Comparison of ENCODE assay signal across 9 cellular contexts in the genomic region with DNA sequence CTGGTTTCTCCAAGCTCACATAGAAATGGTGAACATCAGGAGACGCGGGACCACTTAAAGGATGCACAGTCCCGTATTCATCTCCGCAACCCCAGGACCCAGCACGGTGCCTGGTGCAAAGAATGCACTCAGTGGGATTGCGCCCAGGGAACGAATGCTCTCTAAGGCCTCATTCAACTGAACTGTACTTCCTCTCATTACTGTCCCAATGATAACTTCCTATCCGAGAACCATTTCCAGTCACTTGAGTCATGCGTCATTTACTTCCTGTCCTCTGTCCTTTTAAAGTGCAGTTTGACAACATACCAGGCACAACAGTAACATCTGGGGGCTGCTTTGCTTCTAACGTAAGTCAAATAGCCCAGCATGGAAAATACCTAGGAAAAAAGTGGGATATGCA.
DNase-seq lines count a peak whose midpoint lies in the region; ATAC-seq lines count a peak whose summit lies in the region.
"Had no signal": no experiment of that assay in that cellular context is flagged by ENCODE, and none has a peak within 500 bp of the region (broad histone marks: within the 10 kb centered on the region; RNA-seq: fewer than 3 reads in every experiment).

No MANE protein-coding gene starts in this region.

- no peak overlapping the region for H3K9ac ChIP-seq in skeletal muscle tissue (ENCODE audit: low read depth in 1 of 3, low read length in 3 of 3)

- DNase-seq in SIG-M5 treated with dmso at 0.1 percent for 504 hours (lab: John Stamatoyannopoulos, UW; ENCODE audit: unreplicated experiment) (peak; percentile 94), left cardiac atrium (peak; percentile 32), NCI-H146 treated with DMSO at 0.1 percent for 48 hours (lab: John Stamatoyannopoulos, UW; ENCODE audit: unreplicated experiment) (no peak)
- no peak for DNase-seq in stimulated activated CD8-positive, alpha-beta memory T cell treated with anti-CD3 and anti-CD28 coated beads, Interleukin-4, amount 100 ng/mL, for 48 hours
- DNase-seq: activated naive CD4-positive, alpha-beta T cell had no signal

- H3K27me3 ChIP-seq in skeletal muscle tissue (ENCODE audit: control insufficient read depth in 3 of 3, insufficient read depth in 3 of 3, low read length in 3 of 3), result no peaks in the 10 kb centered on the region

- H3K36me3 ChIP-seq in skeletal muscle tissue (ENCODE audit: control insufficient read depth in 3 of 3, insufficient read depth in 3 of 3, low read length in 3 of 3), result no peaks in the 10 kb centered on the region

- H3K4me3 ChIP-seq in skeletal muscle tissue (ENCODE audit: low read length in 3 of 3), result no peak overlapping the region
- H3K4me3 ChIP-seq: SK-N-MC had no signal

- no peaks in the 10 kb centered on the region for H3K4me1 ChIP-seq in skeletal muscle tissue (ENCODE audit: control insufficient read depth in 3 of 3, insufficient read depth in 3 of 3, low read length in 3 of 3)

- H3K9me3 ChIP-seq in skeletal muscle tissue (ENCODE audit: control insufficient read depth in 3 of 3, low read length in 3 of 3), result no peaks in the 10 kb centered on the region

- H3K27ac ChIP-seq in skeletal muscle tissue (ENCODE audit: low read depth, low read length), result peak overlapping the region; percentile 50
- H3K27ac ChIP-seq: SK-N-MC had no signal

- ATAC-seq in HG02885 (IDR thresholded peaks at IDR 0.05; ENCODE audit: poor library complexity, unreplicated experiment) (peak; percentile 34), left cardiac atrium (peak; percentile 55 to 63), GM21526 (IDR thresholded peaks at IDR 0.05; ENCODE audit: low FRiP score, unreplicated experiment) (no peak)

- intact Hi-C loops in left cardiac atrium (cut with DNase I), result no loop called here

Comparison
In these comparisons a context has a peak if more than half of its experiments do, and no peak if none do; other contexts are left out.
1. DNase-seq: peak in SIG-M5 treated with dmso at 0.1 percent for 504 hours (single experiment) and left cardiac atrium (single experiment); none in NCI-H146 treated with DMSO at 0.1 percent for 48 hours (single experiment) and stimulated activated CD8-positive, alpha-beta memory T cell treated with anti-CD3 and anti-CD28 coated beads, Interleukin-4, amount 100 ng/mL, for 48 hours (single experiment).